In genomic region chr7:21020667-21021066, GRCh38 we compare ENCODE assay signal across 22 cellular contexts.
A peak's percentile ranks its signal among the peaks of the same experiment; 100 is the strongest.
DNase-seq lines count a peak whose midpoint lies in the region; ATAC-seq and TF ChIP-seq lines count a peak whose summit lies in the region.
"Had no signal": no experiment of that assay in that cellular context is flagged by ENCODE, and none has a peak within 500 bp of the region (broad histone marks: within the 10 kb centered on the region; RNA-seq: fewer than 3 reads in every experiment).

No MANE protein-coding gene starts in this region.

- H3K4me3 ChIP-seq in KMS-11 (IDR thresholded peaks at IDR 0.05; ENCODE audit: insufficient read depth, low read depth, low read length): no peak overlapping the region
- H3K4me3 ChIP-seq in PC-3 (ENCODE audit: low read length): peak overlapping the region; percentile 40; the same call in 1 of the 2 replicates
- no peak overlapping the region for H3K4me3 ChIP-seq in smooth muscle cell
- H3K4me3 ChIP-seq: A549; BLaER1 treated with 17β-estradiol and CSF1 and Interleukin-3, amounts not matched to agents 10 nM and 100 nM had no signal

- peaks cover 1% of the 10 kb centered on the region; the same call in 1 of the 2 replicates for H3K9me3 ChIP-seq in PC-3 (ENCODE audit: low read length)
- no peaks in the 10 kb centered on the region for H3K9me3 ChIP-seq in smooth muscle cell (replicated peaks; ENCODE audit: low read depth)
- H3K9me3 ChIP-seq: A549, BE2C had no signal

- H3K9me2 ChIP-seq in PC-3 (replicated peaks; ENCODE audit: low read length): no peaks in the 10 kb centered on the region

- H3F3A ChIP-seq in PC-3 (ENCODE audit: low read length, unreplicated experiment): no peaks in the 10 kb centered on the region
- no peaks in the 10 kb centered on the region for H3F3A ChIP-seq in smooth muscle cell (ENCODE audit: low read depth)

- H3K4me1 ChIP-seq in KMS-11 (ENCODE audit: low read depth, poor library complexity, severe bottlenecking): peaks cover 22% of the 10 kb centered on the region
- H3K4me1 ChIP-seq in PC-3 (ENCODE audit: insufficient read depth, low read length): peaks cover 12% of the 10 kb centered on the region
- peaks cover 9% of the 10 kb centered on the region for H3K4me1 ChIP-seq in smooth muscle cell (ENCODE audit: low read depth)
- H3K4me1 ChIP-seq: A549; BE2C; BLaER1 treated with 17β-estradiol and CSF1 and Interleukin-3, amounts not matched to agents 10 nM and 100 nM had no signal

- WGBS in smooth muscle cell (ENCODE audit: low lambda C conversion rate): 70% methylated on average over 2 of the region's 2 CpGs

- intact Hi-C loops in PC-3 (cut with micrococcal nuclease): loop anchor here (1.0 to 2.0 kb wide), 2 partner anchors 9 to 62 kb away; no protein-coding TSS in a partner anchor

- TF ChIP-seq CTCF in KMS-11 (conservative IDR thresholded peaks at IDR 0.05; ENCODE audit: low read depth, low read length) (no peak), PC-3 (conservative IDR thresholded peaks at IDR 0.05; ENCODE audit: low read depth, low read length) (no peak), smooth muscle cell (IDR thresholded peaks at IDR 0.05; ENCODE audit: borderline replicate concordance, insufficient read depth, poor library complexity, severe bottlenecking) (no peak)

- H3K27me3 ChIP-seq in KMS-11 (ENCODE audit: insufficient read depth, low read depth): no peaks in the 10 kb centered on the region
- H3K27me3 ChIP-seq in PC-3 (ENCODE audit: low read length): peaks cover 28% of the 10 kb centered on the region; the same call in 1 of the 2 replicates
- peaks cover 42% of the 10 kb centered on the region for H3K27me3 ChIP-seq in smooth muscle cell (ENCODE audit: low read depth)
- H3K27me3 ChIP-seq: BE2C; BLaER1 treated with 17β-estradiol and CSF1 and Interleukin-3, amounts not matched to agents 10 nM and 100 nM had no signal

- H3K27ac ChIP-seq in KMS-11: no peak overlapping the region
- peak overlapping the region; percentile 65 for H3K27ac ChIP-seq in PC-3 (ENCODE audit: low read length)
- H3K27ac ChIP-seq in smooth muscle cell (ENCODE audit: low read depth): no peak overlapping the region
- H3K27ac ChIP-seq: 22Rv1; A549; BLaER1 treated with 17β-estradiol and CSF1 and Interleukin-3, amounts not matched to agents 10 nM and 100 nM had no signal

- H3K4me2 ChIP-seq in KMS-11 (peak overlapping the region; percentile 44), PC-3 (ENCODE audit: low read length) (peak overlapping the region; percentile 64), smooth muscle cell (no peak overlapping the region)
- H3K4me2 ChIP-seq: A549; BLaER1 treated with 17β-estradiol and CSF1 and Interleukin-3, amounts not matched to agents 10 nM and 100 nM had no signal

- ATAC-seq in PC-3: peak; percentile 92
- ATAC-seq: A549 had no signal

- POLR2A ChIA-PET in PC-3 (lab: Charles Lee; ENCODE audit: unreplicated experiment): no interaction called here

- H4K20me1 ChIP-seq in KMS-11 (ENCODE audit: insufficient read depth) (no peaks in the 10 kb centered on the region), PC-3 (ENCODE audit: low read length) (no peaks in the 10 kb centered on the region), smooth muscle cell (ENCODE audit: low read depth) (no peaks in the 10 kb centered on the region)
- H4K20me1 ChIP-seq: BLaER1 treated with 17β-estradiol and CSF1 and Interleukin-3, amounts not matched to agents 10 nM and 100 nM had no signal

- no peak overlapping the region for H2AFZ ChIP-seq in KMS-11 (ENCODE audit: low read depth)
- H2AFZ ChIP-seq in PC-3 (ENCODE audit: low read length): no peak overlapping the region
- no peak overlapping the region for H2AFZ ChIP-seq in smooth muscle cell (ENCODE audit: low read depth)

- no peaks in the 10 kb centered on the region for H3K36me3 ChIP-seq in KMS-11 (ENCODE audit: insufficient read depth)
- no peaks in the 10 kb centered on the region for H3K36me3 ChIP-seq in PC-3 (ENCODE audit: low read depth, low read length)
- H3K36me3 ChIP-seq in smooth muscle cell (ENCODE audit: low read depth): no peaks in the 10 kb centered on the region
- H3K36me3 ChIP-seq: BE2C; BLaER1 treated with 17β-estradiol and CSF1 and Interleukin-3, amounts not matched to agents 10 nM and 100 nM had no signal

- no peaks in the 10 kb centered on the region for H3K79me2 ChIP-seq in KMS-11 (ENCODE audit: insufficient read depth, low read depth)
- no peaks in the 10 kb centered on the region for H3K79me2 ChIP-seq in PC-3 (ENCODE audit: low read length)
- no peaks in the 10 kb centered on the region for H3K79me2 ChIP-seq in smooth muscle cell (ENCODE audit: low read depth)

- H3K9ac ChIP-seq in KMS-11 (no peak overlapping the region), PC-3 (ENCODE audit: low read length) (no peak overlapping the region), smooth muscle cell (ENCODE audit: low read depth) (no peak overlapping the region)
- H3K9ac ChIP-seq: BLaER1 treated with 17β-estradiol and CSF1 and Interleukin-3, amounts not matched to agents 10 nM and 100 nM had no signal

- peak; percentile 21 for DNase-seq in NCI-H2227 treated with DMSO at 0.1 percent for 48 hours (lab: John Stamatoyannopoulos, UW)
- DNase-seq in NCI-H2227 (lab: John Stamatoyannopoulos, UW; ENCODE audit: unreplicated experiment): no peak
- peak; percentile 75 for DNase-seq in PC-3
- peak; percentile 12 for DNase-seq in left kidney (ENCODE audit: low read depth, low spot score)
- no peak for DNase-seq in amniotic stem cell (lab: John Stamatoyannopoulos, UW)
- no peak for DNase-seq in smooth muscle cell (lab: John Stamatoyannopoulos, UW; ENCODE audit: unreplicated experiment)
- DNase-seq in DMS79 (lab: John Stamatoyannopoulos, UW): no peak
- DNase-seq: ACHN; AML-193; BE2C; CD4-positive, alpha-beta T cell; CD8-positive, alpha-beta memory T cell; DMS 273 treated with DMSO at 0.1 percent for 48 hours; DMS79 treated with DMSO at 0.1 percent for 48 hours; GF-D8; GOT3; H7; HCEC 1CT had no signal

- no TSS peak for BruUV-seq in PC-3 (replicated peaks; lab: Mats Ljungman, UMichigan)

- CTCF ChIA-PET in PC-3 (lab: Charles Lee): no interaction called here

Comparison
In these comparisons a context has a peak if more than half of its experiments do, and no peak if none do; other contexts are left out.
1. DNase-seq: peak in NCI-H2227 treated with DMSO at 0.1 percent for 48 hours (single experiment), PC-3 (single experiment) and left kidney (single experiment); none in NCI-H2227 (single experiment), amniotic stem cell (single experiment), smooth muscle cell (single experiment) and DMS79 (single experiment).